Comparison of ENCODE assay signal across 8 cellular contexts in the genomic region with DNA sequence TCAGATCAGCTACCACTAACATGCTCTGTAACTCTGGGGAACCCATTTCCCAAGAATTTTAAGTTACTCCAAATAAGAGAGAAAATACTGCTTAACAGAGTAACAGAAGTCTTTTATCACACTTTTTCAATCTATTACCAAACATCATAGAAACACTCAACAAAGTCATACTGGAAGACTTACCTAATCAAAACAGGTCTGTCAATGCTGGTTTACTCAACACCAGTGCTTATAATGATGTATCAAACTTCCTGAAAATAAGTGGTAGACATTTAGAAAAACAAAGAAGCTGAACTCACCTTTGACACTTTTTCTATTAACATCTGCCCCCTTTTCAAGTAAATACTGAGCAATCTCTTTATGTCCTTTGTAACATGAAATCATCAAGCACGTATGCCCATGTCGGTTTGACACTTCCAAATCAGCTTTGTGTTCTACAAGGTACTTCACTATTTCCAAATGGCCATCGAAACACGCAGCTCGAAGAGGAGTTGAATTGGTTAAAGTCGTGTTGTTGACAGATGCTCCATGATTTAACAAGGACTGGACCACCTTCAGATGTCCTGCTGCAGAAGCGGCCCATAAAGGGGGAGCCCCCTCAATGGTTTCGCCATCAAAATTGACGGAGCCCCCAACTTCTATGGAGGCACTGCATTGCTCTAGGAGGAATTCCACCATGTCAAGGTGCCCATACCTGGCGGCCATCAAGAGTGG. TPM values are rescaled to one million over a fixed set of nuclear protein-coding genes. Genes with fewer than 3 reads are reported as not detected.
DNase-seq lines count a peak whose midpoint lies in the region; ATAC-seq and TF ChIP-seq lines count a peak whose summit lies in the region.

No MANE protein-coding gene starts in this region.

- H3K9me3 ChIP-seq in cardiac muscle cell (ENCODE audit: low read depth) (no peaks in the 10 kb centered on the region), lung (ENCODE audit: control insufficient read depth in 2 of 2, insufficient read depth in 1 of 2, low read length in 1 of 2) (peaks cover 2 to 4% of the 10 kb centered on the region in 2 donors)

- DNase-seq in cardiac muscle cell (ENCODE audit: low read depth in 1 of 2, low spot score in 1 of 2) = peak in 1 of 2 donors; percentile 8
- no peak for DNase-seq in left cardiac atrium
- DNase-seq in astrocyte of the cerebellum (ENCODE audit: low read depth) = no peak
- DNase-seq in lung (ENCODE audit: low spot score) = no peak
- no peak for DNase-seq in GOT3 (lab: John Stamatoyannopoulos, UW)

- 42 to 56% methylated on average over 10 of the region's 10 CpGs for WGBS in lung, 2 donors
- WGBS in urinary bladder = 31% methylated on average over 10 of the region's 10 CpGs

- intact Hi-C loops in left cardiac atrium (cut with DNase I) = loop anchor here in 1 of 2 donors (2.0 to 5.0 kb wide), 2 partner anchors 118 to 166 kb away; no protein-coding TSS in a partner anchor

- TF ChIP-seq CTCF in cardiac muscle cell (IDR thresholded peaks at IDR 0.05; ENCODE audit: low read depth, low read length) (no peak), astrocyte of the cerebellum (IDR thresholded peaks at IDR 0.05; ENCODE audit: low read depth, low read length, missing control alignments) (no peak), lung (IDR thresholded peaks at IDR 0.05; ENCODE audit: control extremely low read depth, extremely low read depth) (no peak)

- H3K4me1 ChIP-seq in cardiac muscle cell (ENCODE audit: low read depth) = peaks cover 30% of the 10 kb centered on the region
- H3K4me1 ChIP-seq in lung (ENCODE audit: control insufficient read depth in 2 of 2, insufficient read depth in 2 of 2, low read length in 2 of 2) = peaks cover 0 to 19% of the 10 kb centered on the region in 2 donors
- H3K4me1 ChIP-seq in urinary bladder (ENCODE audit: insufficient read depth) = no peaks in the 10 kb centered on the region

- H3K36me3 ChIP-seq in cardiac muscle cell (peaks cover 2% of the 10 kb centered on the region), lung (ENCODE audit: control insufficient read depth in 2 of 2, insufficient read depth in 2 of 2, low read length in 2 of 2) (peaks cover 2 to 20% of the 10 kb centered on the region in 2 donors), urinary bladder (ENCODE audit: insufficient read depth) (peaks cover 5% of the 10 kb centered on the region)

- peak overlapping the region; percentile 94 for H3K27ac ChIP-seq in cardiac muscle cell
- H3K27ac ChIP-seq in lung (ENCODE audit: low read depth in 1 of 2, low read length in 1 of 2) = peak overlapping the region; percentile 96 to 98
- no peak overlapping the region for H3K27ac ChIP-seq in urinary bladder (ENCODE audit: low read depth)

- H3K4me3 ChIP-seq in cardiac muscle cell = peak overlapping the region; percentile 90
- H3K4me3 ChIP-seq in astrocyte of the cerebellum (ENCODE audit: low read depth, low read length) = peak overlapping the region; percentile 66
- H3K4me3 ChIP-seq in lung = peak overlapping the region; percentile 73
- peak overlapping the region; percentile 88 for H3K4me3 ChIP-seq in urinary bladder (ENCODE audit: low read depth, low read length)

- H3K27me3 ChIP-seq in cardiac muscle cell = no peaks in the 10 kb centered on the region
- H3K27me3 ChIP-seq in lung (ENCODE audit: control insufficient read depth, insufficient read depth) = no peaks in the 10 kb centered on the region

- in situ Hi-C loops in astrocyte of the cerebellum (cut with HindIII; ENCODE audit: low sequenced_read_pairs) = no loop called here

- ATAC-seq in left cardiac atrium = no peak
- no peak for ATAC-seq in lung (ENCODE audit: insufficient read depth, low FRiP score)
- ATAC-seq in GM21515 (IDR thresholded peaks at IDR 0.05; ENCODE audit: unreplicated experiment) = no peak
- no peak for ATAC-seq in HG03469 (IDR thresholded peaks at IDR 0.05; ENCODE audit: unreplicated experiment)

RNA-seq across cellular contexts. Expression of a gene that starts 1.8 kb away (rescaled TPM):
- total RNA-seq in cardiac muscle cell (8.7 and 11.8 TPM in 2 replicates), left cardiac atrium (10 to 100 TPM; 23.2 to 31.0 TPM), lung (10 to 100 TPM; 23.8 to 47.9 TPM), urinary bladder (42.1 TPM)
- polyA plus RNA-seq in cardiac muscle cell (7.2 and 9.2 TPM in 2 replicates), lung (10 to 100 TPM in 1 of 2 donors, 1 to 10 TPM in 1; 8.0 to 14.6 TPM), urinary bladder (11.0 TPM)

RNA-seq across cellular contexts. Expression of a gene that starts 59.5 kb away (rescaled TPM):
- total RNA-seq in cardiac muscle cell (0.28 and 0.63 TPM in 2 replicates), left cardiac atrium (1 to 10 TPM; 3.5 TPM), lung (1 to 10 TPM; 1.5 to 5.8 TPM), urinary bladder (11.9 TPM)
- polyA plus RNA-seq in cardiac muscle cell (0.22 and 0.54 TPM in 2 replicates), lung (1 to 10 TPM; 2.3 to 2.7 TPM), urinary bladder (3.0 TPM)
